ENCODE assay signal across 16 cellular contexts in genomic region chr3:193997228-193998192, GRCh38.
DNase-seq lines count a peak whose midpoint lies in the region; ATAC-seq, FAIRE-seq and TF ChIP-seq lines count a peak whose summit lies in the region.
"Had no signal": no experiment of that assay in that cellular context is flagged by ENCODE, and none has a peak within 500 bp of the region (broad histone marks: within the 10 kb centered on the region; RNA-seq: fewer than 3 reads in every experiment).

No MANE protein-coding gene starts in this region.

- TF ChIP-seq CTCF in DND-41 (IDR thresholded peaks at IDR 0.05; ENCODE audit: borderline replicate concordance, extremely low read depth, low read length, poor library complexity, severe bottlenecking) = no peak

- no peak for FAIRE-seq in small intestine (lab: Jason Lieb, UNC)
- FAIRE-seq in HTR-8/SVneo (lab: Jason Lieb, UNC) = no peak
- FAIRE-seq: colon, kidney had no signal

- H3K4me3 ChIP-seq in DND-41 (ENCODE audit: low read depth in 1 of 2, low read length in 2 of 2) = no peak overlapping the region
- H3K4me3 ChIP-seq in small intestine (ENCODE audit: low read depth in 1 of 2, low read length in 2 of 2) = no peak overlapping the region

- WGBS in small intestine, 3 donors = 54 to 59% (median 54%) methylated on average over 13 of the region's 13 CpGs

- peak; percentile 35; the same call in 1 of the 3 replicates for ATAC-seq in DND-41 (ENCODE audit: insufficient read depth, low read depth)
- ATAC-seq in left ventricle myocardium superior = peak; percentile 91
- ATAC-seq: activated naive CD4-positive, alpha-beta T cell treated with anti-CD3 and anti-CD28 coated beads, Interleukin-2, amount 50 U/mL, for 72 hours had no signal

- no peaks in the 10 kb centered on the region for H3K79me2 ChIP-seq in DND-41 (ENCODE audit: insufficient read depth, low read length)

- no peaks in the 10 kb centered on the region for H3K9me3 ChIP-seq in DND-41 (ENCODE audit: insufficient read depth, low read length, severe bottlenecking)
- H3K9me3 ChIP-seq in small intestine (ENCODE audit: control insufficient read depth, low read depth) = no peaks in the 10 kb centered on the region

- no peak overlapping the region for H2AFZ ChIP-seq in DND-41 (ENCODE audit: low read depth, low read length)

- no peaks in the 10 kb centered on the region for H4K20me1 ChIP-seq in DND-41 (ENCODE audit: insufficient read depth, low read length)

- no peak overlapping the region for H3K9ac ChIP-seq in DND-41 (ENCODE audit: low read depth, low read length)

- DNase-seq in DND-41 (no peak), RPMI7951 (ENCODE audit: low read depth) (peak; percentile 45), left ventricle myocardium superior (peak; percentile 67), small intestine (peak; percentile 42), kidney tubule cell (ENCODE audit: low spot score) (no peak), iPS-NIHi7 (ENCODE audit: extremely low spot score) (no peak), HTR-8/SVneo (ENCODE audit: insufficient read length, low spot score) (no peak)
- DNase-seq in activated naive CD4-positive, alpha-beta T cell treated with Interleukin-2 at 50 U/mL for 16 hours = no peak
- DNase-seq: activated CD8-positive, alpha-beta memory T cell treated with anti-CD3 and anti-CD28 coated beads for 24 hours; foreskin fibroblast; kidney; NCI-H1694 treated with DMSO at 0.1 percent for 48 hours; nephron progenitor cell; T-helper 2 cell had no signal

- H3K36me3 ChIP-seq in DND-41 (ENCODE audit: insufficient read depth, low read length) (no peaks in the 10 kb centered on the region), small intestine (ENCODE audit: control insufficient read depth in 2 of 2, insufficient read depth in 2 of 2, low read length in 2 of 2) (no peaks in the 10 kb centered on the region)

- intact Hi-C loops in left ventricle myocardium superior (cut with micrococcal nuclease) = no loop called here

- no peak overlapping the region for H3K4me2 ChIP-seq in DND-41 (ENCODE audit: insufficient read depth, low read length)

- no peak overlapping the region for H3K27ac ChIP-seq in DND-41 (ENCODE audit: low read length)
- H3K27ac ChIP-seq in small intestine (ENCODE audit: low read depth in 1 of 2, low read length in 1 of 2) = no peak overlapping the region

- H3K27me3 ChIP-seq in DND-41 (ENCODE audit: insufficient read depth, low read length, poor library complexity) (peaks cover 37% of the 10 kb centered on the region), small intestine (ENCODE audit: control insufficient read depth in 2 of 2, insufficient read depth in 2 of 2, low read length in 2 of 2) (no peaks in the 10 kb centered on the region)

- peaks cover 9% of the 10 kb centered on the region for H3K4me1 ChIP-seq in DND-41 (ENCODE audit: insufficient read depth, low read length)
- H3K4me1 ChIP-seq in small intestine (ENCODE audit: control insufficient read depth in 2 of 2, insufficient read depth in 1 of 2, low read depth in 1 of 2, low read length in 1 of 2) = no peaks in the 10 kb centered on the region

Comparison
In these comparisons a context has a peak if more than half of its experiments do, and no peak if none do; other contexts are left out.
1. DNase-seq: peak in RPMI7951 (single experiment), left ventricle myocardium superior (single experiment) and small intestine (single experiment); none in DND-41 (single experiment), kidney tubule cell (single experiment), iPS-NIHi7 (single experiment), HTR-8/SVneo (single experiment) and activated naive CD4-positive, alpha-beta T cell treated with Interleukin-2 at 50 U/mL for 16 hours (single experiment).